ENCODE assay signal across 21 cellular contexts in genomic region chr16:30900588-30900987, GRCh38. TPM values are rescaled to one million over a fixed set of nuclear protein-coding genes. Genes with fewer than 3 reads are reported as not detected.
DNase-seq lines count a peak whose midpoint lies in the region; ATAC-seq and TF ChIP-seq lines count a peak whose summit lies in the region.
"Had no signal": no experiment of that assay in that cellular context is flagged by ENCODE, and none has a peak within 500 bp of the region (broad histone marks: within the 10 kb centered on the region; RNA-seq: fewer than 3 reads in every experiment).

No MANE protein-coding gene starts in this region.

- CTCF ChIA-PET in activated CD8-positive, alpha-beta T cell treated with anti-CD3 and anti-CD28 coated beads, Interleukin-2, amount 10 ng/mL, durations not matched to agents 7 days and 5 days (lab: Charles Lee) = interaction anchor here (0.9 to 7.1 kb wide), 12 partner anchors 9 to 126 kb away, joined by 3 to 127 read pairs (median 11); no protein-coding TSS in a partner anchor
- CTCF ChIA-PET in activated CD8-positive, alpha-beta T cell treated with anti-CD3 and anti-CD28 coated beads for 36 hours (lab: Charles Lee) = interaction anchor here (0.6 to 4.4 kb wide), 13 partner anchors 8 to 251 kb away, joined by 3 to 120 read pairs (median 8); partner anchors contain the start of gene BCL7C
- CTCF ChIA-PET in Calu3 (lab: Charles Lee) = no interaction called here

- TF ChIP-seq CTCF in activated CD8-positive, alpha-beta T cell treated with anti-CD3 and anti-CD28 coated beads for 36 hours (IDR thresholded peaks at IDR 0.05) = no peak
- TF ChIP-seq CTCF in Calu3 (IDR thresholded peaks at IDR 0.05; ENCODE audit: unreplicated experiment) (no peak), nephron (IDR thresholded peaks at IDR 0.05; ENCODE audit: unreplicated experiment in 3 of 3) (no peak), endothelial cell (IDR thresholded peaks at IDR 0.05; ENCODE audit: unreplicated experiment) (no peak)

- BruUV-seq in Calu3 (replicated peaks; lab: Mats Ljungman, UMichigan) = no TSS peak

- H3K4me1 Mint-ChIP-seq in activated CD8-positive, alpha-beta T cell treated with anti-CD3 and anti-CD28 coated beads, Interleukin-2, amount 10 ng/mL, durations not matched to agents 7 days and 5 days (ENCODE audit: low read depth) = peaks cover 62% of the 10 kb centered on the region
- H3K4me1 Mint-ChIP-seq in activated CD8-positive, alpha-beta T cell treated with anti-CD3 and anti-CD28 coated beads for 36 hours (ENCODE audit: low read depth) = peaks cover 37% of the 10 kb centered on the region
- H3K4me1 Mint-ChIP-seq in Calu3 (ENCODE audit: low read depth, unreplicated experiment) (peaks cover 31% of the 10 kb centered on the region), nephron (peaks cover 23% of the 10 kb centered on the region), endothelial cell (ENCODE audit: unreplicated experiment) (peaks cover 39% of the 10 kb centered on the region)
- H3K4me1 Mint-ChIP-seq in activated T-helper 17 cell treated with anti-CD3 and anti-CD28 coated beads, Interleukin-2, amount 50 U/mL, for 72 hours = peaks cover 25% of the 10 kb centered on the region

- intact Hi-C loops in activated CD8-positive, alpha-beta T cell treated with anti-CD3 and anti-CD28 coated beads for 36 hours (cut with micrococcal nuclease) = no loop called here
- intact Hi-C loops in Calu3 (cut with micrococcal nuclease; ENCODE audit: unreplicated experiment) = no loop called here

- no peak for ATAC-seq in activated CD8-positive, alpha-beta T cell treated with anti-CD3 and anti-CD28 coated beads, Interleukin-2, amount 10 ng/mL, durations not matched to agents 7 days and 5 days
- no peak for ATAC-seq in activated CD8-positive, alpha-beta T cell treated with anti-CD3 and anti-CD28 coated beads for 36 hours
- no peak for ATAC-seq in activated T-helper 17 cell treated with anti-CD3 and anti-CD28 coated beads, Interleukin-2, amount 50 U/mL, for 72 hours (replicated peaks)
- ATAC-seq in GM21423 (IDR thresholded peaks at IDR 0.05; ENCODE audit: unreplicated experiment) = no peak
- ATAC-seq in GM21367 (IDR thresholded peaks at IDR 0.05; ENCODE audit: unreplicated experiment) = no peak
- ATAC-seq: A549, Panc1 had no signal

- no peaks in the 10 kb centered on the region for H3K27me3 Mint-ChIP-seq in activated CD8-positive, alpha-beta T cell treated with anti-CD3 and anti-CD28 coated beads, Interleukin-2, amount 10 ng/mL, durations not matched to agents 7 days and 5 days (ENCODE audit: low read depth)
- H3K27me3 Mint-ChIP-seq in activated CD8-positive, alpha-beta T cell treated with anti-CD3 and anti-CD28 coated beads for 36 hours = no peaks in the 10 kb centered on the region
- H3K27me3 Mint-ChIP-seq in Calu3 (ENCODE audit: unreplicated experiment) = no peaks in the 10 kb centered on the region
- no peaks in the 10 kb centered on the region for H3K27me3 Mint-ChIP-seq in activated T-helper 17 cell treated with anti-CD3 and anti-CD28 coated beads, Interleukin-2, amount 50 U/mL, for 72 hours
- no peaks in the 10 kb centered on the region for H3K27me3 Mint-ChIP-seq in nephron (ENCODE audit: low read depth)
- peaks cover 11% of the 10 kb centered on the region for H3K27me3 Mint-ChIP-seq in endothelial cell (ENCODE audit: unreplicated experiment)

- peak overlapping the region; percentile 83 for H3K27ac Mint-ChIP-seq in activated CD8-positive, alpha-beta T cell treated with anti-CD3 and anti-CD28 coated beads, Interleukin-2, amount 10 ng/mL, durations not matched to agents 7 days and 5 days
- H3K27ac Mint-ChIP-seq in activated CD8-positive, alpha-beta T cell treated with anti-CD3 and anti-CD28 coated beads for 36 hours = no peak overlapping the region
- H3K27ac Mint-ChIP-seq in Calu3 (ENCODE audit: unreplicated experiment) (no peak overlapping the region), nephron (peak overlapping the region in 2 of 3 experiments; percentile 69 to 85), endothelial cell (ENCODE audit: unreplicated experiment) (no peak overlapping the region)
- H3K27ac Mint-ChIP-seq in activated T-helper 17 cell treated with anti-CD3 and anti-CD28 coated beads, Interleukin-2, amount 50 U/mL, for 72 hours = no peak overlapping the region
- H3K27ac Mint-ChIP-seq: H9 had no signal

- H3K9me3 Mint-ChIP-seq in activated CD8-positive, alpha-beta T cell treated with anti-CD3 and anti-CD28 coated beads, Interleukin-2, amount 10 ng/mL, durations not matched to agents 7 days and 5 days (ENCODE audit: insufficient read depth) = no peaks in the 10 kb centered on the region
- peaks cover 3% of the 10 kb centered on the region for H3K9me3 Mint-ChIP-seq in activated CD8-positive, alpha-beta T cell treated with anti-CD3 and anti-CD28 coated beads for 36 hours
- H3K9me3 Mint-ChIP-seq in Calu3 (ENCODE audit: low read depth, unreplicated experiment) = peaks cover 2% of the 10 kb centered on the region
- H3K9me3 Mint-ChIP-seq in activated T-helper 17 cell treated with anti-CD3 and anti-CD28 coated beads, Interleukin-2, amount 50 U/mL, for 72 hours = peaks cover 4% of the 10 kb centered on the region
- H3K9me3 Mint-ChIP-seq in nephron = no peaks in the 10 kb centered on the region
- no peaks in the 10 kb centered on the region for H3K9me3 Mint-ChIP-seq in endothelial cell (ENCODE audit: unreplicated experiment)

- DNase-seq in activated CD8-positive, alpha-beta T cell treated with anti-CD3 and anti-CD28 coated beads, Interleukin-2, amount 10 ng/mL, durations not matched to agents 7 days and 5 days = no peak
- DNase-seq in activated CD8-positive, alpha-beta T cell treated with anti-CD3 and anti-CD28 coated beads for 36 hours = no peak
- DNase-seq in Calu3 (no peak), endothelial cell (ENCODE audit: low spot score) (no peak)
- DNase-seq: BE2C, COR-L47, DMS 273 treated with DMSO at 0.1 percent for 48 hours, DMS79 treated with DMSO at 0.1 percent for 48 hours, H9, NCI-H1694, NCI-H2081, NCI-H2171, NCI-H345, NCI-H524, NCI-H82 had no signal

- POLR2A ChIA-PET in activated CD8-positive, alpha-beta T cell treated with anti-CD3 and anti-CD28 coated beads, Interleukin-2, amount 10 ng/mL, durations not matched to agents 7 days and 5 days (lab: Charles Lee) = interaction anchor here (0.6 to 4.0 kb wide), 11 partner anchors 10 to 973 kb away, joined by 3 to 73 read pairs (median 5); partner anchors contain the start of genes FUS and ZNF267
- POLR2A ChIA-PET in activated CD8-positive, alpha-beta T cell treated with anti-CD3 and anti-CD28 coated beads for 36 hours (lab: Charles Lee) = interaction anchor here (0.6 to 3.3 kb wide), 6 partner anchors 22 to 297 kb away, joined by 3 to 33 read pairs (median 3); no protein-coding TSS in a partner anchor

- H3K36me3 Mint-ChIP-seq in activated CD8-positive, alpha-beta T cell treated with anti-CD3 and anti-CD28 coated beads, Interleukin-2, amount 10 ng/mL, durations not matched to agents 7 days and 5 days (ENCODE audit: low read depth) = peaks cover 3% of the 10 kb centered on the region
- peaks cover 4% of the 10 kb centered on the region for H3K36me3 Mint-ChIP-seq in activated CD8-positive, alpha-beta T cell treated with anti-CD3 and anti-CD28 coated beads for 36 hours (ENCODE audit: low read depth)
- H3K36me3 Mint-ChIP-seq in Calu3 (ENCODE audit: insufficient read depth, unreplicated experiment) = peaks cover 22% of the 10 kb centered on the region
- no peaks in the 10 kb centered on the region for H3K36me3 Mint-ChIP-seq in activated T-helper 17 cell treated with anti-CD3 and anti-CD28 coated beads, Interleukin-2, amount 50 U/mL, for 72 hours (ENCODE audit: low read depth)
- no peaks in the 10 kb centered on the region for H3K36me3 Mint-ChIP-seq in nephron (ENCODE audit: low read depth)
- peaks cover 3% of the 10 kb centered on the region for H3K36me3 Mint-ChIP-seq in endothelial cell (ENCODE audit: low read depth, unreplicated experiment)

- no peak overlapping the region for H3K4me3 Mint-ChIP-seq in activated CD8-positive, alpha-beta T cell treated with anti-CD3 and anti-CD28 coated beads, Interleukin-2, amount 10 ng/mL, durations not matched to agents 7 days and 5 days
- H3K4me3 Mint-ChIP-seq in activated CD8-positive, alpha-beta T cell treated with anti-CD3 and anti-CD28 coated beads for 36 hours = no peak overlapping the region
- peak overlapping the region; percentile 36 for H3K4me3 Mint-ChIP-seq in Calu3 (ENCODE audit: low read depth, unreplicated experiment)
- peak overlapping the region; percentile 55 for H3K4me3 Mint-ChIP-seq in activated T-helper 17 cell treated with anti-CD3 and anti-CD28 coated beads, Interleukin-2, amount 50 U/mL, for 72 hours
- peak overlapping the region; percentile 21 to 68 (median 34) for H3K4me3 Mint-ChIP-seq in nephron
- H3K4me3 Mint-ChIP-seq in endothelial cell (ENCODE audit: unreplicated experiment) = no peak overlapping the region

RNA-seq across cellular contexts. Expression of gene CTF1, which starts 4.2 kb away (rescaled TPM):
- under 1 TPM; 0.23 to 0.34 TPM for total RNA-seq in activated CD8-positive, alpha-beta T cell treated with anti-CD3 and anti-CD28 coated beads, Interleukin-2, amount 10 ng/mL, durations not matched to agents 7 days and 5 days
- under 1 TPM; 0.31 to 0.32 TPM for total RNA-seq in activated CD8-positive, alpha-beta T cell treated with anti-CD3 and anti-CD28 coated beads for 36 hours
- total RNA-seq in Calu3 (2022) (1.9 and 2.3 TPM in 2 replicates), endothelial cell (ENCODE audit: unreplicated experiment) (3.4 TPM)
- under 1 TPM; 0.15 to 0.26 TPM for total RNA-seq in activated T-helper 17 cell treated with anti-CD3 and anti-CD28 coated beads, Interleukin-2, amount 50 U/mL, for 72 hours

RNA-seq across cellular contexts. Expression of gene BCL7C, which starts 6.7 kb away (rescaled TPM):
- 10 to 100 TPM; 30.3 to 34.5 TPM for total RNA-seq in activated CD8-positive, alpha-beta T cell treated with anti-CD3 and anti-CD28 coated beads, Interleukin-2, amount 10 ng/mL, durations not matched to agents 7 days and 5 days
- 10 to 100 TPM; 21.8 to 23.6 TPM for total RNA-seq in activated CD8-positive, alpha-beta T cell treated with anti-CD3 and anti-CD28 coated beads for 36 hours
- total RNA-seq in Calu3 (2022) (22.5 and 26.6 TPM in 2 replicates), endothelial cell (ENCODE audit: unreplicated experiment) (53.9 TPM)
- total RNA-seq in activated T-helper 17 cell treated with anti-CD3 and anti-CD28 coated beads, Interleukin-2, amount 50 U/mL, for 72 hours = 10 to 100 TPM; 34.1 to 39.3 TPM

RNA-seq across cellular contexts. Expression of gene FBXL19, which starts 22.8 kb away (rescaled TPM):
- total RNA-seq in activated CD8-positive, alpha-beta T cell treated with anti-CD3 and anti-CD28 coated beads, Interleukin-2, amount 10 ng/mL, durations not matched to agents 7 days and 5 days = 10 to 100 TPM; 22.7 to 23.1 TPM
- 10 to 100 TPM; 21.1 to 22.0 TPM for total RNA-seq in activated CD8-positive, alpha-beta T cell treated with anti-CD3 and anti-CD28 coated beads for 36 hours
- total RNA-seq in Calu3 (2022) (43.2 and 45.7 TPM in 2 replicates), endothelial cell (ENCODE audit: unreplicated experiment) (117 TPM)
- 10 to 100 TPM; 32.2 to 40.7 TPM for total RNA-seq in activated T-helper 17 cell treated with anti-CD3 and anti-CD28 coated beads, Interleukin-2, amount 50 U/mL, for 72 hours

RNA-seq across cellular contexts. Expression of gene ORAI3, which starts 48.3 kb away (rescaled TPM):
- 10 to 100 TPM; 21.4 to 23.1 TPM for total RNA-seq in activated CD8-positive, alpha-beta T cell treated with anti-CD3 and anti-CD28 coated beads, Interleukin-2, amount 10 ng/mL, durations not matched to agents 7 days and 5 days
- total RNA-seq in activated CD8-positive, alpha-beta T cell treated with anti-CD3 and anti-CD28 coated beads for 36 hours = 10 to 100 TPM in 1 of 2 experiments, 1 to 10 TPM in 1; 7.6 to 10.9 TPM
- total RNA-seq in Calu3 (2022) = 14.7 and 15.4 TPM in 2 replicates
- 10 to 100 TPM; 12.4 to 25.8 TPM for total RNA-seq in activated T-helper 17 cell treated with anti-CD3 and anti-CD28 coated beads, Interleukin-2, amount 50 U/mL, for 72 hours
- 42.9 TPM for total RNA-seq in endothelial cell (ENCODE audit: unreplicated experiment)

RNA-seq across cellular contexts. Expression of gene SETD1A, which starts 57.0 kb away (rescaled TPM):
- 10 to 100 TPM; 25.6 to 28.4 TPM for total RNA-seq in activated CD8-positive, alpha-beta T cell treated with anti-CD3 and anti-CD28 coated beads, Interleukin-2, amount 10 ng/mL, durations not matched to agents 7 days and 5 days
- total RNA-seq in activated CD8-positive, alpha-beta T cell treated with anti-CD3 and anti-CD28 coated beads for 36 hours = 10 to 100 TPM; 18.0 to 19.2 TPM
- total RNA-seq in Calu3 (2022) = 28.8 and 30.5 TPM in 2 replicates
- 10 to 100 TPM; 27.5 to 33.7 TPM for total RNA-seq in activated T-helper 17 cell treated with anti-CD3 and anti-CD28 coated beads, Interleukin-2, amount 50 U/mL, for 72 hours
- total RNA-seq in endothelial cell (ENCODE audit: unreplicated experiment) = 23.4 TPM

Comparison
In these comparisons a context has a peak if more than half of its experiments do, and no peak if none do; other contexts are left out.
1. H3K27ac Mint-ChIP-seq: peak in activated CD8-positive, alpha-beta T cell treated with anti-CD3 and anti-CD28 coated beads, Interleukin-2, amount 10 ng/mL, durations not matched to agents 7 days and 5 days (single experiment) and nephron (2 of 3); none in activated CD8-positive, alpha-beta T cell treated with anti-CD3 and anti-CD28 coated beads for 36 hours (single experiment), Calu3 (single experiment), activated T-helper 17 cell treated with anti-CD3 and anti-CD28 coated beads, Interleukin-2, amount 50 U/mL, for 72 hours (single experiment) and endothelial cell (single experiment).
2. H3K4me3 Mint-ChIP-seq: peak in Calu3 (single experiment), activated T-helper 17 cell treated with anti-CD3 and anti-CD28 coated beads, Interleukin-2, amount 50 U/mL, for 72 hours (single experiment) and nephron (3 of 3); none in activated CD8-positive, alpha-beta T cell treated with anti-CD3 and anti-CD28 coated beads, Interleukin-2, amount 10 ng/mL, durations not matched to agents 7 days and 5 days (single experiment), activated CD8-positive, alpha-beta T cell treated with anti-CD3 and anti-CD28 coated beads for 36 hours (single experiment) and endothelial cell (single experiment).